Comparison of ENCODE assay signal across 13 cellular contexts in the genomic region with DNA sequence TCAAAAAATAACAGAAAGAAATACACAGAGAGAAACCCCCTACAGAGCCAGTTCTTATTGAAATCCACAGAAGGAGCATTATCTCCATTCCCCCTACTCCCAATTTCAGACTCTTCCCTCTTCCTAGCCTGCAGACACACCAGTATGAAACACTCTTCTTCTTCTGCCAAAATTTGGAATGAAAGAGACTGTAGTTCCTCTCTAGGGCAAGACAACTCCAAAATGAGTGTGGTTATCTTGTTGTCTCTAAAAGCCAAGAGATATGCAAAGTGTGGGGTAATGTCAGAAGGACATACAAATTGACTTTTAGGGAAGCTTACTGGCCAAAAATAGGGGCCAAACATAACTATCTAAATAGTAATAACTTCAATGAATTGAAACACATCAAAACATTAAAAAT.
DNase-seq lines count a peak whose midpoint lies in the region; ATAC-seq and TF ChIP-seq lines count a peak whose summit lies in the region.
"Had no signal": no experiment of that assay in that cellular context is flagged by ENCODE, and none has a peak within 500 bp of the region (broad histone marks: within the 10 kb centered on the region; RNA-seq: fewer than 3 reads in every experiment).

No MANE protein-coding gene starts in this region.

- no peaks in the 10 kb centered on the region for H3K36me3 Mint-ChIP-seq in MCF 10A (ENCODE audit: insufficient read depth, unreplicated experiment)
- H3K36me3 Mint-ChIP-seq in osteocyte (ENCODE audit: unreplicated experiment): peaks cover under 1% of the 10 kb centered on the region
- H3K36me3 Mint-ChIP-seq: CD8-positive, alpha-beta memory T cell had no signal

- H3K9ac ChIP-seq in mammary epithelial cell (ENCODE audit: insufficient read depth, low read length): no peak overlapping the region
- H3K9ac ChIP-seq in PC-3 (ENCODE audit: low read length): no peak overlapping the region
- H3K9ac ChIP-seq: BLaER1 had no signal

- H3K9me2 ChIP-seq in PC-3 (replicated peaks; ENCODE audit: low read length): no peaks in the 10 kb centered on the region

- no peaks in the 10 kb centered on the region for H3K27me3 ChIP-seq in mammary epithelial cell (ENCODE audit: insufficient read depth, low read length)
- H3K27me3 ChIP-seq in PC-3 (ENCODE audit: low read length): no peaks in the 10 kb centered on the region
- H3K27me3 ChIP-seq: BLaER1 had no signal

- H3K9me3 Mint-ChIP-seq in MCF 10A (ENCODE audit: unreplicated experiment) (peaks cover 3% of the 10 kb centered on the region), osteocyte (ENCODE audit: unreplicated experiment) (peaks cover 9% of the 10 kb centered on the region)

- POLR2A ChIA-PET in MCF 10A (lab: Yijun Ruan, JAX): no interaction called here
- POLR2A ChIA-PET in PC-3 (lab: Charles Lee; ENCODE audit: unreplicated experiment): no interaction called here

- H3K27me3 Mint-ChIP-seq in MCF 10A (ENCODE audit: insufficient read depth, unreplicated experiment) (no peaks in the 10 kb centered on the region), osteocyte (ENCODE audit: unreplicated experiment) (no peaks in the 10 kb centered on the region)

- no peak overlapping the region for H3K4me3 Mint-ChIP-seq in MCF 10A (ENCODE audit: unreplicated experiment)
- H3K4me3 Mint-ChIP-seq in osteocyte (ENCODE audit: unreplicated experiment): no peak overlapping the region
- H3K4me3 Mint-ChIP-seq: CD8-positive, alpha-beta memory T cell had no signal

- H3K27ac Mint-ChIP-seq in MCF 10A (ENCODE audit: low read depth, unreplicated experiment): no peak overlapping the region
- H3K27ac Mint-ChIP-seq in osteocyte (ENCODE audit: unreplicated experiment): peak overlapping the region; percentile 36
- H3K27ac Mint-ChIP-seq: CD8-positive, alpha-beta memory T cell had no signal

- H3K36me3 ChIP-seq in mammary epithelial cell (ENCODE audit: insufficient read depth, low read length): no peaks in the 10 kb centered on the region
- H3K36me3 ChIP-seq in PC-3 (ENCODE audit: low read depth, low read length): no peaks in the 10 kb centered on the region
- H3K36me3 ChIP-seq: BLaER1, HAP-1 had no signal

- in situ Hi-C loops in mammary epithelial cell (cut with MboI; ENCODE audit: low sequenced_read_pairs in 2 of 2): no loop called here

- H3K4me2 ChIP-seq in mammary epithelial cell (ENCODE audit: insufficient read depth, low read depth, low read length): no peak overlapping the region
- H3K4me2 ChIP-seq in PC-3 (ENCODE audit: low read length): no peak overlapping the region
- H3K4me2 ChIP-seq: BLaER1 had no signal

- no peaks in the 10 kb centered on the region for H3F3A ChIP-seq in PC-3 (ENCODE audit: low read length, unreplicated experiment)

- H3K9me3 ChIP-seq in mammary epithelial cell (replicated peaks; ENCODE audit: insufficient read depth, low read length) (no peaks in the 10 kb centered on the region), PC-3 (ENCODE audit: low read length) (no peaks in the 10 kb centered on the region)
- H3K9me3 ChIP-seq: BLaER1, Caco-2, HAP-1 had no signal

- no peak for TF ChIP-seq CTCF in mammary epithelial cell (conservative IDR thresholded peaks at IDR 0.05 in 1 of 2, IDR thresholded peaks at IDR 0.05 in 1 of 2; ENCODE audit: extremely low read depth in 1 of 2, insufficient read depth in 1 of 2, low read depth in 1 of 2, low read length in 2 of 2)
- no peak for TF ChIP-seq CTCF in MCF 10A (IDR thresholded peaks at IDR 0.05; ENCODE audit: unreplicated experiment)
- TF ChIP-seq CTCF in PC-3 (conservative IDR thresholded peaks at IDR 0.05; ENCODE audit: low read depth, low read length): no peak
- TF ChIP-seq CTCF in osteocyte (IDR thresholded peaks at IDR 0.05): no peak

- H3K4me1 ChIP-seq in mammary epithelial cell (ENCODE audit: insufficient read depth, low read length): peaks cover 24% of the 10 kb centered on the region
- peaks cover 25% of the 10 kb centered on the region for H3K4me1 ChIP-seq in PC-3 (ENCODE audit: insufficient read depth, low read length)
- H3K4me1 ChIP-seq: BLaER1, Caco-2, HAP-1 had no signal

- intact Hi-C loops in mammary epithelial cell (cut with micrococcal nuclease): no loop called here
- intact Hi-C loops in MCF 10A (cut with micrococcal nuclease): no loop called here
- intact Hi-C loops in PC-3 (cut with micrococcal nuclease): no loop called here
- intact Hi-C loops in left ventricle myocardium superior (cut with micrococcal nuclease): no loop called here

- no peak overlapping the region for H3K27ac ChIP-seq in mammary epithelial cell (ENCODE audit: insufficient read depth, low read depth, low read length)
- H3K27ac ChIP-seq in PC-3 (ENCODE audit: low read length): peak overlapping the region; percentile 74
- H3K27ac ChIP-seq: 22Rv1, BLaER1 had no signal

- H3K79me2 ChIP-seq in mammary epithelial cell (ENCODE audit: insufficient read depth, low read length) (no peaks in the 10 kb centered on the region), PC-3 (ENCODE audit: low read length) (no peaks in the 10 kb centered on the region)

- no peaks in the 10 kb centered on the region for H4K20me1 ChIP-seq in mammary epithelial cell (ENCODE audit: insufficient read depth, low read length)
- H4K20me1 ChIP-seq in PC-3 (ENCODE audit: low read length): no peaks in the 10 kb centered on the region
- H4K20me1 ChIP-seq: BLaER1 had no signal

- no peak overlapping the region for H3K4me3 ChIP-seq in mammary epithelial cell (replicated peaks in 1 of 3; ENCODE audit: insufficient read depth in 1 of 3, low read depth in 2 of 3, low read length in 3 of 3)
- H3K4me3 ChIP-seq in PC-3 (ENCODE audit: low read length): no peak overlapping the region
- H3K4me3 ChIP-seq: BLaER1, HAP-1 had no signal

- DNase-seq in mammary epithelial cell (no peak), MCF 10A (ENCODE audit: unreplicated experiment) (no peak), PC-3 (no peak), left ventricle myocardium superior (no peak), osteocyte (ENCODE audit: extremely low spot score, unreplicated experiment) (no peak), DMS53 (lab: John Stamatoyannopoulos, UW) (no peak), NCI-H69 (lab: John Stamatoyannopoulos, UW) (no peak)
- DNase-seq in central memory CD4-positive, alpha-beta T cell: no peak
- DNase-seq: Caco-2; CD8-positive, alpha-beta memory T cell had no signal

- H3K4me1 Mint-ChIP-seq in MCF 10A (ENCODE audit: insufficient read depth, unreplicated experiment): peaks cover 16% of the 10 kb centered on the region
- H3K4me1 Mint-ChIP-seq in osteocyte (ENCODE audit: unreplicated experiment): peaks cover 20% of the 10 kb centered on the region
- H3K4me1 Mint-ChIP-seq: CD8-positive, alpha-beta memory T cell had no signal

- CTCF ChIA-PET in mammary epithelial cell (lab: Charles Lee; ENCODE audit: low non-redundant PET): no interaction called here
- CTCF ChIA-PET in MCF 10A (lab: Yijun Ruan, JAX): interaction anchor here (1.2 kb wide), 1 partner anchor 9 kb away, joined by 3 read pairs; no protein-coding TSS in a partner anchor
- CTCF ChIA-PET in PC-3 (lab: Charles Lee): no interaction called here

- dilution Hi-C loops in mammary epithelial cell (cut with HindIII; ENCODE audit: low sequenced_read_pairs): no loop called here

- BruUV-seq in mammary epithelial cell (replicated peaks; lab: Mats Ljungman, UMichigan) (no TSS peak), MCF 10A (replicated peaks; lab: Mats Ljungman, UMichigan) (no TSS peak), PC-3 (replicated peaks; lab: Mats Ljungman, UMichigan) (no TSS peak)

- H2AFZ ChIP-seq in mammary epithelial cell (ENCODE audit: low read depth, low read length) (peak overlapping the region; percentile 23), PC-3 (ENCODE audit: low read length) (no peak overlapping the region)

- ATAC-seq in PC-3: no peak
- peak; percentile 51 for ATAC-seq in left ventricle myocardium superior
